In the genomic region with DNA sequence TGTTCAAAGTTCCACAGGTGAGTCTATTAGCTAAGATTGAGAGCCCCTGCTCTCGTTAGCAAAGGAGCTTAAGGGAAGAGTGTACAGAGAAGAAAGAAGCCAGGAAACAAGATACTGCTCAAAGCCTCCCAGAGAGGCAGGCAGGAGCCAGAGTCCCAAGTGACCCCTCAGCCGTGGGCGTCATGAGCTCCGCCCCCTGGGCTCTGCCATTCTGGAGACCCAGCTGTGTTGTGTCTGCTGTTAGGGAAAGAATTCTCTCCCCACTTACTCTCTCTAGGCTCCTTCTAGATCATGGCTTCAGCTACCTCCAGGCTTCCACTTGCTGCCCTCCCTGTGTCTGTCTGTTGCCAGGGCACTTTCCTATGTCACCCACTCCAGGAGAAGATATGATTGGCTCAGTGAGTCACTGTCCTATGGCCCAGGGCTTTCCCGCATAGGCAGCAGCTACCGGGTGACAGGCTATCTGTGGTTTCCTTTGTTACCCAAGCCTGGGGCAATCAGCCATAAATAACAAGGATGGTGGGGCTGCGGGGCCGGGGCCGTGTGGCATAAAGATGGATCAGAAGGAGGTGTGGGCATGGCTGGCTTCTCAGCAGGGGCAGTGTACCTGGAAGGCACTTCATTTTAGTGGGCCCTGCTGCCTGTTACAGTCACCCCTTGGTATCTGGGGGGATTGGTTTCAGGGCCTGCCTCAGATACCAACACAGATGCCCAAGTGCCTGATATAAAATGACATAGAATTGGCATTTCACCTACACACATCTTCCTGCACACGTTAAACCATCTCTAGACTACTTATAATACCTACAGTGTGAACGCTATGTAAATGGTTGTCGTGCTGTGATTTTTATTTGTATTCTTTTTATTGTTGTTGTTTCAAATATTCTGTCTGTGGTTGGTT, we compare ENCODE assay signal across 9 cellular contexts.
DNase-seq lines count a peak whose midpoint lies in the region; ATAC-seq and TF ChIP-seq lines count a peak whose summit lies in the region.
"Had no signal": no experiment of that assay in that cellular context is flagged by ENCODE, and none has a peak within 500 bp of the region (broad histone marks: within the 10 kb centered on the region; RNA-seq: fewer than 3 reads in every experiment).

No MANE protein-coding gene starts in this region.

- no peaks in the 10 kb centered on the region for H3K36me3 Mint-ChIP-seq in activated CD4-positive, alpha-beta T cell treated with anti-CD3 and anti-CD28 coated beads, Interleukin-2, amount 10 ng/mL, durations not matched to agents 24 days and 14 days (ENCODE audit: low read depth)

- H3K27ac ChIP-seq in brain microvascular endothelial cell: no peak overlapping the region
- H3K27ac ChIP-seq in mesendoderm (ENCODE audit: low read depth, low read length): no peak overlapping the region

- DNase-seq in ELF-1 (ENCODE audit: low read depth, low spot score) (peak; percentile 88), NCI-H82 treated with DMSO at 0.1 percent for 48 hours (lab: John Stamatoyannopoulos, UW; ENCODE audit: unreplicated experiment) (peak; percentile 50), brain microvascular endothelial cell (peak; percentile 71), mesendoderm (peak; percentile 85), NCI-H1930 (lab: John Stamatoyannopoulos, UW) (no peak)
- DNase-seq in activated CD4-positive, alpha-beta T cell treated with anti-CD3 and anti-CD28 coated beads, Interleukin-2, amount 10 ng/mL, durations not matched to agents 24 days and 14 days: no peak

- no peak overlapping the region for H3K27ac Mint-ChIP-seq in activated CD4-positive, alpha-beta T cell treated with anti-CD3 and anti-CD28 coated beads, Interleukin-2, amount 10 ng/mL, durations not matched to agents 24 days and 14 days

- no peak overlapping the region for H3K9ac ChIP-seq in mesendoderm (ENCODE audit: low read length)

- in situ Hi-C loops in brain microvascular endothelial cell (cut with HindIII; ENCODE audit: low pct_ligation_motif_present, low sequenced_read_pairs): no loop called here

- H3K4ac ChIP-seq in mesendoderm (ENCODE audit: low read depth, low read length): no peak overlapping the region

- no peak overlapping the region for H3K23ac ChIP-seq in mesendoderm (ENCODE audit: low read length)

- H2AK5ac ChIP-seq in mesendoderm (ENCODE audit: low read length): no peak overlapping the region

- H3K27me3 Mint-ChIP-seq in activated CD4-positive, alpha-beta T cell treated with anti-CD3 and anti-CD28 coated beads, Interleukin-2, amount 10 ng/mL, durations not matched to agents 24 days and 14 days: no peaks in the 10 kb centered on the region

- H3K4me3 ChIP-seq in brain microvascular endothelial cell (ENCODE audit: low read depth, low read length) (no peak overlapping the region), mesendoderm (ENCODE audit: low read length) (no peak overlapping the region)
- H3K4me3 ChIP-seq: HAP-1 had no signal

- no peaks in the 10 kb centered on the region for H3K9me3 Mint-ChIP-seq in activated CD4-positive, alpha-beta T cell treated with anti-CD3 and anti-CD28 coated beads, Interleukin-2, amount 10 ng/mL, durations not matched to agents 24 days and 14 days

- no peak overlapping the region for H3K4me3 Mint-ChIP-seq in activated CD4-positive, alpha-beta T cell treated with anti-CD3 and anti-CD28 coated beads, Interleukin-2, amount 10 ng/mL, durations not matched to agents 24 days and 14 days

- H3K27me3 ChIP-seq in brain microvascular endothelial cell (replicated peaks) (no peaks in the 10 kb centered on the region), mesendoderm (ENCODE audit: insufficient read depth, low read length, poor library complexity) (no peaks in the 10 kb centered on the region)

- intact Hi-C loops in activated CD4-positive, alpha-beta T cell treated with anti-CD3 and anti-CD28 coated beads, Interleukin-2, amount 10 ng/mL, durations not matched to agents 24 days and 14 days (cut with micrococcal nuclease): no loop called here

- H3K4me1 ChIP-seq in mesendoderm (ENCODE audit: control insufficient read depth, low read depth, low read length): no peaks in the 10 kb centered on the region

- WGBS in mesendoderm (ENCODE audit: extremely low coverage, insufficient coverage, low lambda C conversion rate): no CpG with 5 or more reads among the region's 12 CpGs

- ATAC-seq in GM21576 (IDR thresholded peaks at IDR 0.05; ENCODE audit: unreplicated experiment) (no peak), GM21717 (IDR thresholded peaks at IDR 0.05; ENCODE audit: unreplicated experiment) (no peak)

- no peak overlapping the region for H2BK120ac ChIP-seq in mesendoderm (ENCODE audit: low read depth, low read length)

- H4K5ac ChIP-seq in mesendoderm (ENCODE audit: low read length): no peak overlapping the region

- H3K4me2 ChIP-seq in mesendoderm (ENCODE audit: low read length): no peak overlapping the region

- H2BK15ac ChIP-seq in mesendoderm (replicated peaks; ENCODE audit: low read depth): no peak overlapping the region

- no peak overlapping the region for H3K18ac ChIP-seq in mesendoderm (ENCODE audit: low read length)

- H2BK5ac ChIP-seq in mesendoderm (ENCODE audit: low read length): no peak overlapping the region

- no peaks in the 10 kb centered on the region for H3K79me2 ChIP-seq in mesendoderm (ENCODE audit: control insufficient read depth, insufficient read depth, low read length)

- H4K8ac ChIP-seq in mesendoderm (ENCODE audit: low read depth, low read length): no peak overlapping the region

- TF ChIP-seq CTCF in brain microvascular endothelial cell (IDR thresholded peaks at IDR 0.05; ENCODE audit: low read depth, low read length, missing control alignments): no peak

- no peaks in the 10 kb centered on the region for H3K79me1 ChIP-seq in mesendoderm (ENCODE audit: low read length)

- peaks cover 10% of the 10 kb centered on the region for H3K4me1 Mint-ChIP-seq in activated CD4-positive, alpha-beta T cell treated with anti-CD3 and anti-CD28 coated beads, Interleukin-2, amount 10 ng/mL, durations not matched to agents 24 days and 14 days

- no peak overlapping the region for H3K56ac ChIP-seq in mesendoderm (ENCODE audit: low read length)

- H3K36me3 ChIP-seq in brain microvascular endothelial cell (replicated peaks) (no peaks in the 10 kb centered on the region), mesendoderm (ENCODE audit: control insufficient read depth, insufficient read depth, low read length) (no peaks in the 10 kb centered on the region)
- H3K36me3 ChIP-seq: HAP-1 had no signal

Comparison
In these comparisons a context has a peak if more than half of its experiments do, and no peak if none do; other contexts are left out.
1. DNase-seq: peak in ELF-1 (single experiment), NCI-H82 treated with DMSO at 0.1 percent for 48 hours (single experiment), brain microvascular endothelial cell (single experiment) and mesendoderm (single experiment); none in NCI-H1930 (0 of 2) and activated CD4-positive, alpha-beta T cell treated with anti-CD3 and anti-CD28 coated beads, Interleukin-2, amount 10 ng/mL, durations not matched to agents 24 days and 14 days (single experiment).